ENCODE assay signal across 14 cellular contexts in the genomic region with DNA sequence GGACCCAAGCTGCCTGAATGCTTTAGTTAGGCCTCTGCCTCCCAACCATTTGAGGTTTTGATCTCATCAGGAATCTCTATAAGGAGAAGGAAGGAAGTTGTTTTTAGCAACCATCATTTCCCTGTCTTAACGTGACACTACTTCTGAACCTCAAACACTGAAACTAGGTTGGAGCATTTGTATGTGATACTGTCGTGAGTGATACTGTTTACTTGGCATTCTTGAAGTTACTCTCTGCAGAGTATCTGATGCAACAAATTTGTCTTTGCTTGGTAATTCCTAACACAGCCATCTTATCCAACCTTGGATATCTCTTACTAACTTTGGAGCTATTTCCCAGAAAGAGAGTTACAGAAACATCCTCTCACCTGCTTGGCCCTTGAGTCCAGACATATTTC. TPM values are rescaled to one million over a fixed set of nuclear protein-coding genes. Genes with fewer than 3 reads are reported as not detected.
A peak's percentile ranks its signal among the peaks of the same experiment; 100 is the strongest.
DNase-seq lines count a peak whose midpoint lies in the region; ATAC-seq and TF ChIP-seq lines count a peak whose summit lies in the region.
"Had no signal": no experiment of that assay in that cellular context is flagged by ENCODE, and none has a peak within 500 bp of the region (broad histone marks: within the 10 kb centered on the region; RNA-seq: fewer than 3 reads in every experiment).

No MANE protein-coding gene starts in this region.

- H3K27me3 ChIP-seq in breast epithelium (no peaks in the 10 kb centered on the region), MG63 (no peaks in the 10 kb centered on the region)
- H3K27me3 ChIP-seq: pancreas, SJCRH30 had no signal

- no peak for DNase-seq in activated T-cell treated with anti-CD3 and anti-CD28 coated beads, Interleukin-2, amount 50 U/mL, for 72 hours
- no peak for DNase-seq in activated T-cell treated with anti-CD3 and anti-CD28 coated beads, Interleukin-2, amount 50 U/mL, for 24 hours
- DNase-seq in breast epithelium (ENCODE audit: low spot score in 2 of 2) (no peak), left colon (no peak), MG63 (no peak), NCI-H345 treated with DMSO at 0.1 percent for 48 hours (lab: John Stamatoyannopoulos, UW; ENCODE audit: unreplicated experiment) (no peak), foreskin fibroblast (no peak)
- DNase-seq: activated CD4-positive, alpha-beta T cell treated with anti-CD3 and anti-CD28 coated beads, Interleukin-2, amount 50 U/mL, for 4 hours; activated naive CD8-positive, alpha-beta T cell treated with anti-CD3 and anti-CD28 coated beads for 36 hours; MV-4-11; NCI-H510A; pancreas; SJCRH30 had no signal

- H3K9me3 ChIP-seq in breast epithelium: no peaks in the 10 kb centered on the region
- H3K9me3 ChIP-seq in MG63: no peaks in the 10 kb centered on the region
- H3K9me3 ChIP-seq: pancreas, SJCRH30 had no signal

- H3K27ac ChIP-seq in breast epithelium: peak overlapping the region; percentile 86 to 88
- peak overlapping the region; percentile 98 for H3K27ac ChIP-seq in temporal lobe (ENCODE audit: low read depth, low read length)
- H3K27ac ChIP-seq: SJCRH30 had no signal

- H3K36me3 ChIP-seq in breast epithelium: peaks cover 2% of the 10 kb centered on the region
- H3K36me3 ChIP-seq in MG63: peaks cover 25% of the 10 kb centered on the region

- peak overlapping the region; percentile 83 for H3K27ac Mint-ChIP-seq in activated T-cell treated with anti-CD3 and anti-CD28 coated beads, Interleukin-2, amount 50 U/mL, for 72 hours
- no peak overlapping the region for H3K27ac Mint-ChIP-seq in activated T-cell treated with anti-CD3 and anti-CD28 coated beads, Interleukin-2, amount 50 U/mL, for 24 hours
- H3K27ac Mint-ChIP-seq: activated naive CD8-positive, alpha-beta T cell treated with anti-CD3 and anti-CD28 coated beads for 36 hours had no signal

- TF ChIP-seq CTCF in breast epithelium (IDR thresholded peaks at IDR 0.05) (no peak), foreskin fibroblast (IDR thresholded peaks at IDR 0.05; ENCODE audit: low read depth, low read length) (no peak)

- TF ChIP-seq POLR2A in breast epithelium (IDR thresholded peaks at IDR 0.05): no peak

- H3K4me1 ChIP-seq in breast epithelium: peaks cover 3 to 10% of the 10 kb centered on the region in 2 donors
- H3K4me1 ChIP-seq: pancreas had no signal

- peaks cover 31% of the 10 kb centered on the region for H3K4me1 Mint-ChIP-seq in activated T-cell treated with anti-CD3 and anti-CD28 coated beads, Interleukin-2, amount 50 U/mL, for 72 hours (ENCODE audit: low read depth)
- H3K4me1 Mint-ChIP-seq in activated T-cell treated with anti-CD3 and anti-CD28 coated beads, Interleukin-2, amount 50 U/mL, for 24 hours (ENCODE audit: low read depth): peaks cover 26% of the 10 kb centered on the region

- intact Hi-C loops in breast epithelium (cut with DNase I; ENCODE audit: low total_unique reads): no loop called here
- intact Hi-C loops in left colon (cut with DNase I, micrococcal nuclease): no loop called here

- peak in 1 of 2 donors; percentile 51 for ATAC-seq in activated T-cell treated with anti-CD3 and anti-CD28 coated beads, Interleukin-2, amount 50 U/mL, for 72 hours (replicated peaks in 1 of 2)
- ATAC-seq in left colon: peak; percentile 56

- H3K4me3 Mint-ChIP-seq in activated T-cell treated with anti-CD3 and anti-CD28 coated beads, Interleukin-2, amount 50 U/mL, for 72 hours: peak overlapping the region in 1 of 2 donors; percentile 30
- H3K4me3 Mint-ChIP-seq in activated T-cell treated with anti-CD3 and anti-CD28 coated beads, Interleukin-2, amount 50 U/mL, for 24 hours: no peak overlapping the region
- H3K4me3 Mint-ChIP-seq: activated naive CD8-positive, alpha-beta T cell treated with anti-CD3 and anti-CD28 coated beads for 36 hours had no signal

- H3K27me3 Mint-ChIP-seq in activated T-cell treated with anti-CD3 and anti-CD28 coated beads, Interleukin-2, amount 50 U/mL, for 72 hours (ENCODE audit: low read depth): no peaks in the 10 kb centered on the region
- H3K27me3 Mint-ChIP-seq in activated T-cell treated with anti-CD3 and anti-CD28 coated beads, Interleukin-2, amount 50 U/mL, for 24 hours: no peaks in the 10 kb centered on the region
- H3K27me3 Mint-ChIP-seq: activated naive CD8-positive, alpha-beta T cell treated with anti-CD3 and anti-CD28 coated beads for 36 hours had no signal

- H3K36me3 Mint-ChIP-seq in activated T-cell treated with anti-CD3 and anti-CD28 coated beads, Interleukin-2, amount 50 U/mL, for 72 hours (ENCODE audit: insufficient read depth in 2 of 2): peaks cover 12 to 17% of the 10 kb centered on the region in 2 donors
- peaks cover 76% of the 10 kb centered on the region for H3K36me3 Mint-ChIP-seq in activated T-cell treated with anti-CD3 and anti-CD28 coated beads, Interleukin-2, amount 50 U/mL, for 24 hours (ENCODE audit: low read depth)

- peaks cover 1 to 6% of the 10 kb centered on the region in 2 donors for H3K9me3 Mint-ChIP-seq in activated T-cell treated with anti-CD3 and anti-CD28 coated beads, Interleukin-2, amount 50 U/mL, for 72 hours
- peaks cover under 1% of the 10 kb centered on the region for H3K9me3 Mint-ChIP-seq in activated T-cell treated with anti-CD3 and anti-CD28 coated beads, Interleukin-2, amount 50 U/mL, for 24 hours

- no peak overlapping the region for H3K4me3 ChIP-seq in breast epithelium
- H3K4me3 ChIP-seq in MG63: no peak overlapping the region
- no peak overlapping the region for H3K4me3 ChIP-seq in foreskin fibroblast (ENCODE audit: low read depth in 1 of 2, low read length in 2 of 2)
- H3K4me3 ChIP-seq: pancreas, SJCRH30 had no signal

RNA-seq across cellular contexts. Expression of a gene that starts 22.1 kb away (rescaled TPM):
- total RNA-seq in activated T-cell treated with anti-CD3 and anti-CD28 coated beads, Interleukin-2, amount 50 U/mL, for 72 hours: 10 to 100 TPM; 30.9 to 34.4 TPM
- total RNA-seq in breast epithelium: 10 to 100 TPM in 2 of 3 donors, 1 to 10 TPM in 1; 8.3 to 34.7 (median 29.0) TPM
- 10 to 100 TPM; 17.6 to 25.4 TPM for total RNA-seq in left colon
- total RNA-seq in temporal lobe: 9.6 TPM
- 0.69 and 4.5 TPM in 2 replicates for total RNA-seq in MG63 (2014; rRNA removed; shearing (Covaris generic); ENCODE audit: low replicate concordance)

RNA-seq across cellular contexts. Expression of a gene that starts 49.2 kb away (rescaled TPM):
- under 1 TPM; 0.30 to 0.31 TPM for total RNA-seq in activated T-cell treated with anti-CD3 and anti-CD28 coated beads, Interleukin-2, amount 50 U/mL, for 72 hours
- 10 to 100 TPM; 25.6 to 65.0 (median 28.8) TPM for total RNA-seq in breast epithelium
- 10 to 100 TPM; 28.1 to 52.7 TPM for total RNA-seq in left colon
- total RNA-seq in temporal lobe: 4.4 TPM
- total RNA-seq in MG63 (2014; rRNA removed; shearing (Covaris generic); ENCODE audit: low replicate concordance): 7.7 and 8.9 TPM in 2 replicates
- total RNA-seq: activated naive CD8-positive, alpha-beta T cell treated with anti-CD3 and anti-CD28 coated beads for 36 hours had no signal
